In genomic region chr2:204931562-204931961, GRCh38 we compare ENCODE assay signal across 36 cellular contexts.
"Had no signal": no experiment of that assay in that cellular context is flagged by ENCODE, and none has a peak within 500 bp of the region (broad histone marks: within the 10 kb centered on the region; RNA-seq: fewer than 3 reads in every experiment).

No MANE protein-coding gene starts in this region.

- DNase-seq: activated B cell treated with CpG ODN at 0.5 μM for 24 hours; activated CD4-positive, alpha-beta T cell treated with anti-CD3 and anti-CD28 coated beads for 48 hours; activated CD4-positive, alpha-beta T cell treated with anti-CD3 and anti-CD28 coated beads, Interleukin-2, amount 50 U/mL, for 1 hour; activated CD4-positive, alpha-beta T cell treated with anti-CD3 and anti-CD28 coated beads, Interleukin-2, amount 50 U/mL, for 48 hours; activated CD8-positive, alpha-beta memory T cell treated with anti-CD3 and anti-CD28 coated beads for 24 hours; activated CD8-positive, alpha-beta memory T cell treated with anti-CD3 and anti-CD28 coated beads, Interleukin-2, amount 50 U/mL, for 4 hours; activated CD8-positive, alpha-beta T cell treated with anti-CD3 and anti-CD28 coated beads for 36 hours; activated effector memory CD4-positive, alpha-beta T cell treated with Interleukin-2 at 50 U/mL for 16 hours; activated gamma-delta T cell treated with Interleukin-2 at 50 U/mL for 16 hours; activated naive CD4-positive, alpha-beta T cell treated with anti-CD3 and anti-CD28 coated beads, Interleukin-2, amount 50 U/mL, for 16 hours; activated naive CD4-positive, alpha-beta T cell treated with Interleukin-2 at 50 U/mL for 16 hours; activated T-cell treated with anti-CD3 and anti-CD28 coated beads, Interleukin-2, amount 50 U/mL, for 1 hour; adrenal gland; amygdala; aorta; brain microvascular endothelial cell; dorsolateral prefrontal cortex; effector memory CD4-positive, alpha-beta T cell; endodermal cell; erythroblast; foreskin keratinocyte; gastrocnemius medialis; glutamatergic neuron; heart left ventricle; T-helper 1 cell; T-helper 17 cell; T1000; WERI-Rb-1 had no signal

- H3K4me3 Mint-ChIP-seq: activated B cell treated with CpG ODN at 0.5 μM for 24 hours; activated CD8-positive, alpha-beta T cell treated with anti-CD3 and anti-CD28 coated beads for 36 hours; activated naive CD8-positive, alpha-beta T cell; activated T-helper 17 cell treated with anti-CD3 and anti-CD28 coated beads, Interleukin-2, amount 50 U/mL, for 72 hours; central memory CD8-positive, alpha-beta T cell; dendritic cell treated with granulocyte-macrophage colony-stimulating factor and Interleukin-4, amounts not matched to agents 40 ng/mL and 50 ng/mL, for 4 days; endodermal cell; T-helper 17 cell; T-helper 2 cell treated with Interferon-gamma antibody and Interleukin-4, amounts not matched to agents 5 μg/mL and 100 μg/mL, for 36 hours had no signal

- H3K4me1 ChIP-seq: foreskin keratinocyte, gastrocnemius medialis, heart left ventricle had no signal

- H3K27me3 Mint-ChIP-seq: activated B cell treated with CpG ODN at 0.5 μM for 24 hours; activated CD8-positive, alpha-beta T cell treated with anti-CD3 and anti-CD28 coated beads for 36 hours; activated naive CD8-positive, alpha-beta T cell; activated T-helper 17 cell treated with anti-CD3 and anti-CD28 coated beads, Interleukin-2, amount 50 U/mL, for 72 hours; central memory CD8-positive, alpha-beta T cell; dendritic cell treated with granulocyte-macrophage colony-stimulating factor and Interleukin-4, amounts not matched to agents 40 ng/mL and 50 ng/mL, for 4 days; T-helper 17 cell had no signal

- H3K27ac ChIP-seq: adrenal gland, brain microvascular endothelial cell, coronary artery, dorsolateral prefrontal cortex, esophagus muscularis mucosa, foreskin keratinocyte, gastrocnemius medialis, heart left ventricle, WERI-Rb-1 had no signal

- H3K9me3 Mint-ChIP-seq: activated B cell treated with CpG ODN at 0.5 μM for 24 hours; activated CD8-positive, alpha-beta T cell treated with anti-CD3 and anti-CD28 coated beads for 36 hours; activated T-helper 17 cell treated with anti-CD3 and anti-CD28 coated beads, Interleukin-2, amount 50 U/mL, for 72 hours; dendritic cell treated with granulocyte-macrophage colony-stimulating factor and Interleukin-4, amounts not matched to agents 40 ng/mL and 50 ng/mL, for 4 days; endodermal cell had no signal

- H3K4me1 Mint-ChIP-seq: activated B cell treated with CpG ODN at 0.5 μM for 24 hours; central memory CD8-positive, alpha-beta T cell; endodermal cell had no signal

- H3K36me3 ChIP-seq: adrenal gland, brain microvascular endothelial cell, esophagus muscularis mucosa, gastrocnemius medialis, heart left ventricle, WERI-Rb-1 had no signal

- ATAC-seq: activated CD4-positive, CD25-positive, alpha-beta regulatory T cell treated with anti-CD3 and anti-CD28 coated beads, Interleukin-2, amount 50 U/mL, for 24 hours; activated CD8-positive, alpha-beta T cell treated with anti-CD3 and anti-CD28 coated beads for 36 hours; activated T-helper 17 cell treated with anti-CD3 and anti-CD28 coated beads, Interleukin-2, amount 50 U/mL, for 72 hours; foreskin keratinocyte; gastrocnemius medialis; heart left ventricle; T-helper 17 cell had no signal

- H3K27ac Mint-ChIP-seq: activated B cell treated with CpG ODN at 0.5 μM for 24 hours; activated CD8-positive, alpha-beta T cell treated with anti-CD3 and anti-CD28 coated beads for 36 hours; activated naive CD8-positive, alpha-beta T cell; activated T-helper 17 cell treated with anti-CD3 and anti-CD28 coated beads, Interleukin-2, amount 50 U/mL, for 72 hours; dendritic cell treated with granulocyte-macrophage colony-stimulating factor and Interleukin-4, amounts not matched to agents 40 ng/mL and 50 ng/mL, for 4 days; endodermal cell; T-helper 17 cell; T-helper 2 cell treated with Interferon-gamma antibody and Interleukin-4, amounts not matched to agents 5 μg/mL and 100 μg/mL, for 36 hours had no signal

- H3K4me3 ChIP-seq: adrenal gland, coronary artery, dorsolateral prefrontal cortex, esophagus muscularis mucosa, gastrocnemius medialis, heart left ventricle had no signal

- H3K9me3 ChIP-seq: adrenal gland, esophagus muscularis mucosa, gastrocnemius medialis, heart left ventricle had no signal

- H3K27me3 ChIP-seq: adrenal gland, brain microvascular endothelial cell, dorsolateral prefrontal cortex, esophagus muscularis mucosa, foreskin keratinocyte, gastrocnemius medialis, heart left ventricle had no signal
